Comparison of ENCODE assay signal across 1 cellular context in the genomic region with DNA sequence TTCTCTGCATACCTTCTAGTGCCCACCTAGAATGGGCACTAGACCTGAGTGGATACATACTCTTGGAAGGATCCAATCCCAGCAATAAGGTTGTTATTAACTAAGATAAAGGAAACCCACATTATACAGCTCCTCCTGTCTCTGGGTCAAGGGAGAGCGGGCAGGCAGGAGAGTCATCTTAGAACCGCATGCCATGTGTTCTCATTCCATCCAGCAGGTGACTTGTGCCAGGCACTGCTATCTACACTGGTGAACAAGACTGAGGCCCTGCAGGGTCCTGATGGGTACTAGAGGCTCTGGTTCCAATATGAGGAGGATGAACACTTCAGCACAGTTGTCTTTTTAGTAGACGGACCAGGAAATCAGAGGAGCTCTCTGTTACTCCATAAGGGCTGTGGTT.
TF ChIP-seq lines count a peak whose summit lies in the region.

No MANE protein-coding gene starts in this region.

TF ChIP-seq in HepG2, 621 proteins besides CTCF, POLR2A, EP300 and RAD21:
- TF ChIP-seq NFIB (CRISPR knock-in tag; IDR thresholded peaks at IDR 0.05; ENCODE audit: borderline replicate concordance) (no peak), ZNF350 (CRISPR knock-in tag; IDR thresholded peaks at IDR 0.05; ENCODE audit: borderline replicate concordance, low read depth) (no peak), PHF21A (CRISPR knock-in tag; IDR thresholded peaks at IDR 0.05) (no peak), ZNF292 (CRISPR knock-in tag; IDR thresholded peaks at IDR 0.05; ENCODE audit: borderline replicate concordance, low read depth) (no peak), SNAPC5 (CRISPR knock-in tag; IDR thresholded peaks at IDR 0.05; ENCODE audit: borderline replicate concordance) (no peak), ZNF660 (CRISPR knock-in tag; IDR thresholded peaks at IDR 0.05; ENCODE audit: borderline replicate concordance, low read depth) (no peak), REST (IDR thresholded peaks at IDR 0.05; ENCODE audit: borderline replicate concordance in 1 of 2, low read depth in 1 of 2, low read length in 2 of 2) (no peak), ATF1 (CRISPR knock-in tag; IDR thresholded peaks at IDR 0.05) (no peak), ZNF546 (CRISPR knock-in tag; conservative IDR thresholded peaks at IDR 0.05) (no peak), HDAC6 (IDR thresholded peaks at IDR 0.05; ENCODE audit: low read depth, low read length) (no peak), PITX1 (CRISPR knock-in tag; IDR thresholded peaks at IDR 0.05) (no peak), ZBTB10 (CRISPR knock-in tag; IDR thresholded peaks at IDR 0.05; ENCODE audit: borderline replicate concordance) (no peak), ZNF441 (CRISPR knock-in tag; IDR thresholded peaks at IDR 0.05; ENCODE audit: borderline replicate concordance) (no peak)
- TF ChIP-seq, protein P1, sequence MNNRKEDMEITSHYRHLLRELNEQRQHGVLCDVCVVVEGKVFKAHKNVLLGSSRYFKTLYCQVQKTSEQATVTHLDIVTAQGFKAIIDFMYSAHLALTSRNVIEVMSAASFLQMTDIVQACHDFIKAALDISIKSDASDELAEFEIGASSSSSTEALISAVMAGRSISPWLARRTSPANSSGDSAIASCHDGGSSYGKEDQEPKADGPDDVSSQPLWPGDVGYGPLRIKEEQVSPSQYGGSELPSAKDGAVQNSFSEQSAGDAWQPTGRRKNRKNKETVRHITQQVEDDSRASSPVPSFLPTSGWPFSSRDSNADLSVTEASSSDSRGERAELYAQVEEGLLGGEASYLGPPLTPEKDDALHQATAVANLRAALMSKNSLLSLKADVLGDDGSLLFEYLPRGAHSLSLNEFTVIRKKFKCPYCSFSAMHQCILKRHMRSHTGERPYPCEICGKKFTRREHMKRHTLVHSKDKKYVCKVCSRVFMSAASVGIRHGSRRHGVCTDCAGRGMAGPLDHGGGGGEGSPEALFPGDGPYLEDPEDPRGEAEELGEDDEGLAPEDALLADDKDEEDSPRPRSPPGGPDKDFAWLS (CRISPR knock-in tag; IDR thresholded peaks at IDR 0.05; ENCODE audit: borderline replicate concordance) = no peak
- TF ChIP-seq, protein P2, sequence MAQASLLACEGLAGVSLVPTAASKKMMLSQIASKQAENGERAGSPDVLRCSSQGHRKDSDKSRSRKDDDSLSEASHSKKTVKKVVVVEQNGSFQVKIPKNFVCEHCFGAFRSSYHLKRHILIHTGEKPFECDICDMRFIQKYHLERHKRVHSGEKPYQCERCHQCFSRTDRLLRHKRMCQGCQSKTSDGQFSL (CRISPR knock-in tag; IDR thresholded peaks at IDR 0.05) = no peak
TF ChIP-seq in HepG2: peak in this region for 0.
